In the genomic region with DNA sequence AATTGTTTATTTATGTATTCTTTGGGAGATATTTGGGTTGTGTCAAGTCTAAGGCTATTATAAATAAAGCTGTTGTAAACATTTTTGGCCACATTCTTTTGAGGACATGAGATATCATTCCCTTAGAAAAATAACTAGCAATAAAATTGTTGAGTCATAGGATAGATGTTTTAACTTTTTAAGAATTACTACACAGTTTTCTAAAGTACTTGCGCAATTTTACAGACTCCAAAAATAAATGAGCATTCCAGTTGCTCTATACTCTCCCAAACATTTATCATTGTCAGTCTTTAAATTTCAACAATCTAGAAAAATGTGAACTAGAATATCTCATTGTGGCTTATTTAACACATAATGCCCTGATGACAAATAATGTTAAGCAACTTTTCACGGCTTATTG, we compare ENCODE assay signal across 1 cellular context.
TF ChIP-seq lines count a peak whose summit lies in the region.

No MANE protein-coding gene starts in this region.

TF ChIP-seq in IMR-90, 13 proteins besides CTCF, POLR2A, EP300 and RAD21:
- TF ChIP-seq FOS (IDR thresholded peaks at IDR 0.05; ENCODE audit: low read depth, low read length), result no peak
- no peak for TF ChIP-seq BHLHE40 (IDR thresholded peaks at IDR 0.05; ENCODE audit: low read depth, low read length)
- peak; percentile 75 for TF ChIP-seq CEBPB (IDR thresholded peaks at IDR 0.05; ENCODE audit: low read depth, low read length)
- no peak for TF ChIP-seq CHD1 (IDR thresholded peaks at IDR 0.05; ENCODE audit: low read depth, low read length)
- no peak for TF ChIP-seq MXI1 (IDR thresholded peaks at IDR 0.05; ENCODE audit: borderline replicate concordance, low read depth, low read length)
- TF ChIP-seq MAZ (IDR thresholded peaks at IDR 0.05; ENCODE audit: borderline replicate concordance, low read depth, low read length), result no peak
